ENCODE assay signal across 8 cellular contexts in the genomic region with DNA sequence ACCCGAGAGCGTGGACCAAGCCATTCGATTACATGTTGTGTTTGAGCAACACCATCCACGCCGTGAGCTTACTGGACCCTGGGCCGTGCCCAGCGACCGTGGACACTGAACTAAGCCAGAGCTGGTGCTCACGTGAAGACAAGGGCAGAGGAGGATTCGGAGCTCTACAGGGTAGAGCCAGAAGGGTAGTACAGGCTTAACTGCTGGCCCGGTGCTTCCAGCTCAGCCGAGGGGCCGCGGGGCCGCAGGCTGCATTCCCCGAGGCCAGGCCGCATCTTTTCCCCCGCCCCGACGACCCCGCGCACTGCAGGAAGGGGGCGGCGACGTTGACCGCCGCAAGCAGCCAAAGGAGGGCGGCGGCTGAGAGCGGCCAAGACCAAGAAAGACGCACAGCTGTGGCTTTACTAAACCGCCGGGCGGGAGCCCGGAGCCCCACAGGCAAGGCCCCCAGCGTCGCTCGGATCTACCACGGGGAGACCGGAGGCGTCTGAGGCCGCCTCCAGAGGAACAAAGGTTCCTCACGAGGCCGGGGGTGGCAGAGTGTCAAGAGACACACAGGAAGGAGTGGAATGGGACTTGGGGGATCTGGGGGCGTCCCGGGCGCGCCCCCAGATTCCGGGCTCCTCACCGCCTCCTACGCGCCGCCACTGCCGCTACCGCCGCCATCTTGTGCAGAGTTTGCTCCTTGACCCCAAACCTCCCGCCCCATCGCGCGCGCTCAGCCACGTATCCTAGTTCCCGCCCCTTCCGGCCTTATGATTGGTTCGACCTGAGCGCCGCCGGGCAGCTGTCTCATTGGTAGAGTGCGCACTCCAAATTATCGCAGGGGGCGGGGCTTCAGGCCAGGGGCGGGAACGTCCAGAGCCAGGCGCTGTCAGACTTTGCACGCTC. TPM values are rescaled to one million over a fixed set of nuclear protein-coding genes. Genes with fewer than 3 reads are reported as not detected.
A peak's percentile ranks its signal among the peaks of the same experiment; 100 is the strongest.
DNase-seq lines count a peak whose midpoint lies in the region; ATAC-seq and TF ChIP-seq lines count a peak whose summit lies in the region.

A gene (minus strand): TSS at position 680 of the 891 bp plus-strand sequence. CDS start 14 bp downstream, at position 666.

- peaks cover 14% of the 10 kb centered on the region for H3K27me3 Mint-ChIP-seq in endothelial cell (ENCODE audit: unreplicated experiment)

- H3K36me3 ChIP-seq in OCI-LY3 (replicated peaks; ENCODE audit: low read depth, low read length) = peaks cover 28% of the 10 kb centered on the region

- peak; percentile 78 for ATAC-seq in GM21515 (IDR thresholded peaks at IDR 0.05; ENCODE audit: unreplicated experiment)

- no peaks in the 10 kb centered on the region for H3K9me3 ChIP-seq in OCI-LY3 (ENCODE audit: insufficient read depth, low read length)

- peak within 1 kb of the TSS; percentile 96 for H3K4me3 ChIP-seq in OCI-LY3 (ENCODE audit: low read length)

- H4K20me1 ChIP-seq in OCI-LY3 (ENCODE audit: insufficient read depth, low read length) = no peaks in the 10 kb centered on the region

- TF ChIP-seq CTCF in OCI-LY3 (IDR thresholded peaks at IDR 0.05; ENCODE audit: low read depth, low read length) (no peak), endothelial cell (IDR thresholded peaks at IDR 0.05; ENCODE audit: unreplicated experiment) (no peak)

- peak within 1 kb of the TSS; percentile 74 for H3K27ac ChIP-seq in OCI-LY3 (ENCODE audit: low read length)

- peak within 1 kb of the TSS; percentile 97 for H3K27ac Mint-ChIP-seq in endothelial cell (ENCODE audit: unreplicated experiment)

- H3K4me2 ChIP-seq in OCI-LY3 (ENCODE audit: low read length) = peak within 1 kb of the TSS; percentile 82

- peaks cover 11% of the 10 kb centered on the region for H3K4me1 ChIP-seq in OCI-LY3 (ENCODE audit: low read length)

- peak within 1 kb of the TSS; percentile 99 for H3K4me3 Mint-ChIP-seq in endothelial cell (ENCODE audit: unreplicated experiment)

- peak within 1 kb of the TSS; percentile 95 for H3K9ac ChIP-seq in OCI-LY3 (ENCODE audit: low read length)

- H3K4me1 Mint-ChIP-seq in endothelial cell (ENCODE audit: unreplicated experiment) = peaks cover 18% of the 10 kb centered on the region

- H3K36me3 Mint-ChIP-seq in endothelial cell (ENCODE audit: low read depth, unreplicated experiment) = peaks cover 34% of the 10 kb centered on the region

- no peaks in the 10 kb centered on the region for H3K27me3 ChIP-seq in OCI-LY3 (ENCODE audit: low read depth, low read length)

- H3K9me3 Mint-ChIP-seq in endothelial cell (ENCODE audit: unreplicated experiment) = no peaks in the 10 kb centered on the region

- peaks cover 63% of the 10 kb centered on the region for H3K79me2 ChIP-seq in OCI-LY3 (ENCODE audit: low read length)

- DNase-seq in Caki2 (ENCODE audit: low read depth) = peak; percentile 90
- peak; percentile 99 for DNase-seq in HuH-7 (ENCODE audit: low spot score)
- peak; percentile 99 for DNase-seq in activated CD8-positive, alpha-beta memory T cell treated with anti-CD3 and anti-CD28 coated beads, Interleukin-2, amount 50 U/mL, for 48 hours
- peak; percentile 98 for DNase-seq in endothelial cell (ENCODE audit: low spot score)
- peak; percentile 98 for DNase-seq in midbrain (lab: John Stamatoyannopoulos, UW)
- DNase-seq in stimulated activated CD8-positive, alpha-beta memory T cell treated with anti-CD3 and anti-CD28 coated beads, Interleukin-2, amount 100 ng/mL, for 1 hour (ENCODE audit: low read depth in 2 of 2) = peak; percentile 98

- H2AFZ ChIP-seq in OCI-LY3 (ENCODE audit: low read depth, low read length) = peak within 1 kb of the TSS; percentile 54; the same call in 1 of the 2 replicates

- in situ Hi-C loops in Caki2 (cut with HindIII; ENCODE audit: low pct_unique_long_range_greater_than_20kb, low sequenced_read_pairs) = no loop called here

RNA-seq across cellular contexts. Expression of the gene that starts here (rescaled TPM):
- 434 and 492 TPM in 2 replicates for total RNA-seq in Caki2 (2014; rRNA removed; shearing (Covaris generic); ENCODE audit: low replicate concordance)
- 383 TPM for total RNA-seq in endothelial cell (ENCODE audit: unreplicated experiment)

Comparison
In these comparisons a context has a peak if more than half of its experiments do, and no peak if none do; other contexts are left out.
1. Peak in every context shown above with its lines: DNase-seq, ATAC-seq, H3K4me3 ChIP-seq and H3K27ac ChIP-seq.